15 cellular contexts compared by ENCODE assay signal in the genomic region with DNA sequence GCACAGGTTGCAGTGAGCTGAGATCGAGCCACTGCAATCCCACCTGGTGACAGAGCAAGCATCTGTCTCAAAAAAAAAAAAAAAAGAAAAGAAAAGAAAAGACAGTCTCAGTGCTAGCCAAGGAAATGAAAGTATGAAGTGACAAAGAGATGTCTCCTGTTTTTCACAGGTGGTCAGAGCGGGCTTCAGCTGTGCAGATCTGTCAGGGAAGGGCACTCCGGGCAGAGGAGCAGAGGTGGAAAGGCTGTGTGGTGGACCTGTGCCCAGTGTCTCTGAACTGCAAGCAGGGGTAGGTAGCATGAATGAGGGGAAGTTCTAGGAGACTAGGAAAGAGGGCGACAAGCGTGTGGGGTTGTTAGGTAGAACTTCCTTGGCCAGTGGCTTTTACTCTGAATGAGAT.
DNase-seq lines count a peak whose midpoint lies in the region; ATAC-seq and TF ChIP-seq lines count a peak whose summit lies in the region.
"Had no signal": no experiment of that assay in that cellular context is flagged by ENCODE, and none has a peak within 500 bp of the region (broad histone marks: within the 10 kb centered on the region; RNA-seq: fewer than 3 reads in every experiment).

No MANE protein-coding gene starts in this region.

- intact Hi-C loops in activated B cell treated with CpG ODN at 0.5 μM for 24 hours (cut with micrococcal nuclease): loop anchor here (10.0 kb wide), 1 partner anchor 264 kb away; no protein-coding TSS in a partner anchor

- CTCF ChIA-PET in activated B cell treated with CpG ODN at 0.5 μM for 24 hours (lab: Charles Lee): interaction anchor here (1.0 to 2.0 kb wide), 3 partner anchors 89 to 183 kb away, joined by 4 read pairs; no protein-coding TSS in a partner anchor

- H3K9me3 Mint-ChIP-seq in activated B cell treated with CpG ODN at 0.5 μM for 24 hours: no peaks in the 10 kb centered on the region
- no peaks in the 10 kb centered on the region for H3K9me3 Mint-ChIP-seq in activated naive CD8-positive, alpha-beta T cell treated with anti-CD3 and anti-CD28 coated beads, Interleukin-2, amount 50 U/mL, for 24 hours
- H3K9me3 Mint-ChIP-seq in stimulated activated naive B cell treated with anti-CD40 and anti-IgM and Interleukin-4, amounts not matched to agents 10 μg/mL and 1 μg/mL and 100 μg/mL, for 72 hours: no peaks in the 10 kb centered on the region

- H3K27ac Mint-ChIP-seq in activated B cell treated with CpG ODN at 0.5 μM for 24 hours: no peak overlapping the region
- peak overlapping the region; percentile 87 for H3K27ac Mint-ChIP-seq in activated naive CD8-positive, alpha-beta T cell treated with anti-CD3 and anti-CD28 coated beads, Interleukin-2, amount 50 U/mL, for 24 hours
- peak overlapping the region; percentile 10 for H3K27ac Mint-ChIP-seq in stimulated activated naive B cell treated with anti-CD40 and anti-IgM and Interleukin-4, amounts not matched to agents 10 μg/mL and 1 μg/mL and 100 μg/mL, for 72 hours

- POLR2A ChIA-PET in activated B cell treated with CpG ODN at 0.5 μM for 24 hours (lab: Charles Lee): interaction anchor here (0.7 kb wide), 1 partner anchor 205 kb away, joined by 5 read pairs; no protein-coding TSS in a partner anchor

- peak; percentile 66 for DNase-seq in activated effector memory CD4-positive, alpha-beta T cell treated with anti-CD3 and anti-CD28 coated beads, Interleukin-2, amount 50 U/mL, for 16 hours
- DNase-seq in activated effector memory CD4-positive, alpha-beta T cell treated with Interleukin-2 at 50 U/mL for 16 hours: no peak
- no peak for DNase-seq in activated B cell treated with CpG ODN at 0.5 μM for 24 hours
- DNase-seq in activated naive CD8-positive, alpha-beta T cell treated with anti-CD3 and anti-CD28 coated beads, Interleukin-2, amount 50 U/mL, for 24 hours: no peak
- no peak for DNase-seq in stimulated activated naive B cell treated with anti-CD40 and anti-IgM and Interleukin-4, amounts not matched to agents 10 μg/mL and 1 μg/mL and 100 μg/mL, for 72 hours
- DNase-seq: ACHN, colonic mucosa, gastrocnemius medialis, HCEC 1CT, left cardiac atrium, NCI-H1417 treated with DMSO at 0.1 percent for 48 hours, uterus had no signal

- peaks cover 3% of the 10 kb centered on the region for H3K27me3 Mint-ChIP-seq in activated B cell treated with CpG ODN at 0.5 μM for 24 hours
- H3K27me3 Mint-ChIP-seq in activated naive CD8-positive, alpha-beta T cell treated with anti-CD3 and anti-CD28 coated beads, Interleukin-2, amount 50 U/mL, for 24 hours: no peaks in the 10 kb centered on the region
- peaks cover 0 to 5% of the 10 kb centered on the region in 2 donors for H3K27me3 Mint-ChIP-seq in stimulated activated naive B cell treated with anti-CD40 and anti-IgM and Interleukin-4, amounts not matched to agents 10 μg/mL and 1 μg/mL and 100 μg/mL, for 72 hours

- TF ChIP-seq CTCF in activated B cell treated with CpG ODN at 0.5 μM for 24 hours (IDR thresholded peaks at IDR 0.05): no peak

- no peaks in the 10 kb centered on the region for H3K36me3 Mint-ChIP-seq in activated B cell treated with CpG ODN at 0.5 μM for 24 hours (ENCODE audit: low read depth)
- H3K36me3 Mint-ChIP-seq in activated naive CD8-positive, alpha-beta T cell treated with anti-CD3 and anti-CD28 coated beads, Interleukin-2, amount 50 U/mL, for 24 hours (ENCODE audit: low read depth): peaks cover 22% of the 10 kb centered on the region
- H3K36me3 Mint-ChIP-seq in stimulated activated naive B cell treated with anti-CD40 and anti-IgM and Interleukin-4, amounts not matched to agents 10 μg/mL and 1 μg/mL and 100 μg/mL, for 72 hours: no peaks in the 10 kb centered on the region

- ATAC-seq in activated B cell treated with CpG ODN at 0.5 μM for 24 hours (ENCODE audit: low read depth) (no peak), GM18858 (IDR thresholded peaks at IDR 0.05; ENCODE audit: unreplicated experiment) (no peak), HG02885 (IDR thresholded peaks at IDR 0.05; ENCODE audit: poor library complexity, unreplicated experiment) (no peak), GM21447 (IDR thresholded peaks at IDR 0.05; ENCODE audit: unreplicated experiment) (no peak)
- no peak for ATAC-seq in activated naive CD8-positive, alpha-beta T cell treated with anti-CD3 and anti-CD28 coated beads, Interleukin-2, amount 50 U/mL, for 24 hours
- no peak for ATAC-seq in stimulated activated naive B cell treated with anti-CD40 and anti-IgM and Interleukin-4, amounts not matched to agents 10 μg/mL and 1 μg/mL and 100 μg/mL, for 72 hours (replicated peaks)
- ATAC-seq: gastrocnemius medialis, left cardiac atrium had no signal

- H3K4me3 Mint-ChIP-seq in activated B cell treated with CpG ODN at 0.5 μM for 24 hours: peak overlapping the region; percentile 47
- peak overlapping the region; percentile 68 for H3K4me3 Mint-ChIP-seq in activated naive CD8-positive, alpha-beta T cell treated with anti-CD3 and anti-CD28 coated beads, Interleukin-2, amount 50 U/mL, for 24 hours
- H3K4me3 Mint-ChIP-seq in stimulated activated naive B cell treated with anti-CD40 and anti-IgM and Interleukin-4, amounts not matched to agents 10 μg/mL and 1 μg/mL and 100 μg/mL, for 72 hours: no peak overlapping the region

- H3K4me1 Mint-ChIP-seq in activated B cell treated with CpG ODN at 0.5 μM for 24 hours: peaks cover 30% of the 10 kb centered on the region
- H3K4me1 Mint-ChIP-seq in activated naive CD8-positive, alpha-beta T cell treated with anti-CD3 and anti-CD28 coated beads, Interleukin-2, amount 50 U/mL, for 24 hours: peaks cover 83% of the 10 kb centered on the region
- H3K4me1 Mint-ChIP-seq in stimulated activated naive B cell treated with anti-CD40 and anti-IgM and Interleukin-4, amounts not matched to agents 10 μg/mL and 1 μg/mL and 100 μg/mL, for 72 hours: peaks cover 10 to 29% of the 10 kb centered on the region in 2 donors

Comparison
In these comparisons a context has a peak if more than half of its experiments do, and no peak if none do; other contexts are left out.
1. H3K4me3 Mint-ChIP-seq: peak in activated B cell treated with CpG ODN at 0.5 μM for 24 hours (single experiment) and activated naive CD8-positive, alpha-beta T cell treated with anti-CD3 and anti-CD28 coated beads, Interleukin-2, amount 50 U/mL, for 24 hours (single experiment); none in stimulated activated naive B cell treated with anti-CD40 and anti-IgM and Interleukin-4, amounts not matched to agents 10 μg/mL and 1 μg/mL and 100 μg/mL, for 72 hours (0 of 2).